20 cellular contexts compared by ENCODE assay signal in genomic region chr11:78808903-78809302, GRCh38.
DNase-seq lines count a peak whose midpoint lies in the region; ATAC-seq and TF ChIP-seq lines count a peak whose summit lies in the region.
"Had no signal": no experiment of that assay in that cellular context is flagged by ENCODE, and none has a peak within 500 bp of the region (broad histone marks: within the 10 kb centered on the region; RNA-seq: fewer than 3 reads in every experiment).

No MANE protein-coding gene starts in this region.

- in situ Hi-C loops in transverse colon (cut with MboI; ENCODE audit: low pct_ligation_motif_present in 1 of 4, low pct_unique_long_range_greater_than_20kb in 1 of 4, low sequenced_read_pairs in 3 of 4): no loop called here

- H3K9me3 ChIP-seq in PC-3 (ENCODE audit: low read length): no peaks in the 10 kb centered on the region
- no peaks in the 10 kb centered on the region for H3K9me3 ChIP-seq in breast epithelium
- H3K9me3 ChIP-seq in mucosa of descending colon: no peaks in the 10 kb centered on the region
- H3K9me3 ChIP-seq in transverse colon: no peaks in the 10 kb centered on the region
- H3K9me3 ChIP-seq: tibial artery had no signal

- TF ChIP-seq CTCF in PC-3 (conservative IDR thresholded peaks at IDR 0.05; ENCODE audit: low read depth, low read length) (no peak), breast epithelium (IDR thresholded peaks at IDR 0.05) (no peak), mucosa of descending colon (IDR thresholded peaks at IDR 0.05) (no peak), transverse colon (IDR thresholded peaks at IDR 0.05) (no peak)

- H4K20me1 ChIP-seq in PC-3 (ENCODE audit: low read length): no peaks in the 10 kb centered on the region

- peak overlapping the region; percentile 35 for H3K27ac ChIP-seq in PC-3 (ENCODE audit: low read length)
- H3K27ac ChIP-seq in breast epithelium: peak overlapping the region; percentile 40 to 55
- H3K27ac ChIP-seq in transverse colon: peak overlapping the region; percentile 57 to 82 (median 72)
- H3K27ac ChIP-seq: parathyroid adenoma, tibial artery had no signal

- H3K4me2 ChIP-seq in PC-3 (ENCODE audit: low read length): 0 out of 2 replicates have a peak overlapping the region, but pooled peaks have one; percentile 1

- 26% methylated on average over 4 of the region's 4 CpGs; no CpG with 5 or more reads in 1 of the 2 donors for WGBS in transverse colon (ENCODE audit: low coverage in 1 of 2), 2 donors

- intact Hi-C loops in PC-3 (cut with micrococcal nuclease) (no loop called here), breast epithelium (cut with DNase I; ENCODE audit: low total_unique reads) (no loop called here), mucosa of descending colon (cut with DNase I, micrococcal nuclease) (loop anchor here in 1 of 2 donors (10.0 kb wide), 1 partner anchor 164 kb away; no protein-coding TSS in a partner anchor), transverse colon (cut with DNase I; ENCODE audit: low total_unique reads) (no loop called here)

- H3K9ac ChIP-seq in PC-3 (ENCODE audit: low read length): no peak overlapping the region
- H3K9ac ChIP-seq: parathyroid adenoma had no signal

- CTCF ChIA-PET in PC-3 (lab: Charles Lee): no interaction called here

- POLR2A ChIA-PET in PC-3 (lab: Charles Lee; ENCODE audit: unreplicated experiment): no interaction called here

- peaks cover 27% of the 10 kb centered on the region for H3K4me1 ChIP-seq in PC-3 (ENCODE audit: insufficient read depth, low read length)
- no peaks in the 10 kb centered on the region for H3K4me1 ChIP-seq in breast epithelium
- peaks cover 16% of the 10 kb centered on the region for H3K4me1 ChIP-seq in mucosa of descending colon (ENCODE audit: low read depth)
- peaks cover 10 to 45% (median 26%) of the 10 kb centered on the region in 4 donors for H3K4me1 ChIP-seq in transverse colon
- H3K4me1 ChIP-seq: parathyroid adenoma had no signal

- no peaks in the 10 kb centered on the region for H3F3A ChIP-seq in PC-3 (ENCODE audit: low read length, unreplicated experiment)

- H3K79me2 ChIP-seq in PC-3 (ENCODE audit: low read length): no peaks in the 10 kb centered on the region
- H3K79me2 ChIP-seq: parathyroid adenoma had no signal

- no peak for TF ChIP-seq EP300 in transverse colon (IDR thresholded peaks at IDR 0.05; ENCODE audit: low read depth)

- H3K4me3 ChIP-seq in PC-3 (ENCODE audit: low read length): no peak overlapping the region
- no peak overlapping the region for H3K4me3 ChIP-seq in breast epithelium
- no peak overlapping the region for H3K4me3 ChIP-seq in mucosa of descending colon
- no peak overlapping the region for H3K4me3 ChIP-seq in transverse colon
- H3K4me3 ChIP-seq: tibial artery had no signal

- TF ChIP-seq POLR2A in breast epithelium (IDR thresholded peaks at IDR 0.05) (no peak), transverse colon (IDR thresholded peaks at IDR 0.05) (no peak)

- BruUV-seq in PC-3 (replicated peaks; lab: Mats Ljungman, UMichigan): no TSS peak

- no peaks in the 10 kb centered on the region for H3K9me2 ChIP-seq in PC-3 (replicated peaks; ENCODE audit: low read length)

- no peak overlapping the region for H2AFZ ChIP-seq in PC-3 (ENCODE audit: low read length)
- H2AFZ ChIP-seq: parathyroid adenoma had no signal

- H3K36me3 ChIP-seq in PC-3 (ENCODE audit: low read depth, low read length) (no peaks in the 10 kb centered on the region), breast epithelium (no peaks in the 10 kb centered on the region), mucosa of descending colon (ENCODE audit: low read depth) (no peaks in the 10 kb centered on the region), transverse colon (no peaks in the 10 kb centered on the region)
- H3K36me3 ChIP-seq: tibial artery had no signal

- no peaks in the 10 kb centered on the region for H3K27me3 ChIP-seq in PC-3 (ENCODE audit: low read length)
- no peaks in the 10 kb centered on the region for H3K27me3 ChIP-seq in breast epithelium
- no peaks in the 10 kb centered on the region for H3K27me3 ChIP-seq in transverse colon
- H3K27me3 ChIP-seq: tibial artery had no signal

- ATAC-seq in PC-3 (0 out of 2 replicates have a peak, but pooled peaks have one; percentile 5), mucosa of descending colon (peak; percentile 80)
- ATAC-seq: activated CD4-positive, CD25-positive, alpha-beta regulatory T cell treated with anti-CD3 and anti-CD28 coated beads, Interleukin-2, amount 50 U/mL, for 24 hours; left ventricle myocardium superior had no signal

- DNase-seq in PC-3 (peak; percentile 51), breast epithelium (ENCODE audit: low spot score in 2 of 2) (no peak), mucosa of descending colon (peak; percentile 65 to 74 (median 69)), transverse colon (peak; percentile 54), A172 (ENCODE audit: low spot score) (no peak), cerebellar cortex (ENCODE audit: low spot score) (no peak)
- no peak for DNase-seq in activated effector memory CD4-positive, alpha-beta T cell treated with Interleukin-2 at 50 U/mL for 16 hours
- DNase-seq: activated CD8-positive, alpha-beta memory T cell treated with anti-CD3 and anti-CD28 coated beads for 24 hours; activated naive CD8-positive, alpha-beta T cell treated with anti-CD3 and anti-CD28 coated beads for 36 hours; GF-D8; glutamatergic neuron; GOT3; left ventricle myocardium superior; NCI-H1417; NCI-H748 treated with DMSO at 0.1 percent for 48 hours; stimulated activated CD4-positive, alpha-beta T cell treated with anti-CD3 and anti-CD28 coated beads, Interleukin-1b, Interleukin-23, amount 100 ng/mL, for 48 hours; stimulated activated naive CD4-positive, alpha-beta T cell treated with Interleukin-2 at 50 U/mL for 16 hours; tibial artery had no signal

Comparison
In these comparisons a context has a peak if more than half of its experiments do, and no peak if none do; other contexts are left out.
1. DNase-seq: peak in PC-3 (single experiment), mucosa of descending colon (3 of 3) and transverse colon (single experiment); none in breast epithelium (0 of 2), A172 (single experiment), activated effector memory CD4-positive, alpha-beta T cell treated with Interleukin-2 at 50 U/mL for 16 hours (single experiment) and cerebellar cortex (single experiment).
2. Peak in every context shown above with its lines, with median percentiles within 50 percentile points of each other: H3K27ac ChIP-seq.